In genomic region chr10:46585246-46585645, GRCh38 we compare ENCODE assay signal across 5 cellular contexts. TPM values are rescaled to one million over a fixed set of nuclear protein-coding genes. Genes with fewer than 3 reads are reported as not detected.
"Had no signal": no experiment of that assay in that cellular context is flagged by ENCODE, and none has a peak within 500 bp of the region (broad histone marks: within the 10 kb centered on the region; RNA-seq: fewer than 3 reads in every experiment).

No MANE protein-coding gene starts in this region.

RNA-seq across cellular contexts. Expression of gene GPRIN2, which starts 28.8 kb away (rescaled TPM):
- total RNA-seq: natural killer cell treated with Interleukin-12 subunit alpha and Interleukin-12 subunit beta and Interleukin-15 and Interleukin-18, amount 100 ng/mL, for 72 hours; posterior vena cava; pulmonary artery endothelial cell; smooth muscle cell; spleen had no signal
- polyA plus RNA-seq: spleen had no signal
